ENCODE assay signal across 9 cellular contexts in genomic region chr4:75180790-75181776, GRCh38.
DNase-seq lines count a peak whose midpoint lies in the region; ATAC-seq, FAIRE-seq and TF ChIP-seq lines count a peak whose summit lies in the region.
"Had no signal": no experiment of that assay in that cellular context is flagged by ENCODE, and none has a peak within 500 bp of the region (broad histone marks: within the 10 kb centered on the region; RNA-seq: fewer than 3 reads in every experiment).

No MANE protein-coding gene starts in this region.

- no peaks in the 10 kb centered on the region for H3K9me3 ChIP-seq in OCI-LY7 (ENCODE audit: low read length)

- intact Hi-C loops in OCI-LY7 (cut with micrococcal nuclease; ENCODE audit: unreplicated experiment) = no loop called here

- no peaks in the 10 kb centered on the region for H4K20me1 ChIP-seq in OCI-LY7 (ENCODE audit: insufficient read depth, low read length)

- no peaks in the 10 kb centered on the region for H3K36me3 ChIP-seq in OCI-LY7 (ENCODE audit: insufficient read depth, low read length)
- H3K36me3 ChIP-seq in rectal smooth muscle tissue (ENCODE audit: control insufficient read depth, insufficient read depth, low read length) = no peaks in the 10 kb centered on the region

- no TSS peak for BruUV-seq in OCI-LY7 (replicated peaks; lab: Mats Ljungman, UMichigan)

- CTCF ChIA-PET in OCI-LY7 (lab: Charles Lee; ENCODE audit: unreplicated experiment) = no interaction called here

- no peak for FAIRE-seq in RCC 7860 (lab: Jason Lieb, UNC)

- 0 out of 2 replicates have a peak overlapping the region, but pooled peaks have one; percentile 23 for H3K4me2 ChIP-seq in OCI-LY7 (ENCODE audit: low read length)

- H2AFZ ChIP-seq in OCI-LY7 (ENCODE audit: low read length) = peak overlapping the region; percentile 61

- peak; percentile 22 for DNase-seq in OCI-LY7 (ENCODE audit: low spot score)
- no peak for DNase-seq in NCI-H226
- no peak for DNase-seq in activated CD4-positive, alpha-beta T cell treated with anti-CD3 and anti-CD28 coated beads for 4 hours
- no peak for DNase-seq in RCC 7860 (ENCODE audit: low spot score)
- no peak for DNase-seq in NCI-H510A treated with DMSO at 0.1 percent for 48 hours (lab: John Stamatoyannopoulos, UW)
- DNase-seq: NCI-H187 treated with DMSO at 0.1 percent for 48 hours had no signal

- POLR2A ChIA-PET in OCI-LY7 (lab: Charles Lee) = interaction anchor here (1.2 kb wide), 1 partner anchor 707 kb away, joined by 3 read pairs; no protein-coding TSS in a partner anchor

- no peaks in the 10 kb centered on the region for H3K79me2 ChIP-seq in OCI-LY7 (ENCODE audit: insufficient read depth, low read depth, low read length)

- H3K9me2 ChIP-seq in OCI-LY7 (ENCODE audit: insufficient read depth, low read length) = no peaks in the 10 kb centered on the region

- TF ChIP-seq CTCF in OCI-LY7 (conservative IDR thresholded peaks at IDR 0.05; ENCODE audit: low read length) = no peak

- H3K27me3 ChIP-seq in rectal smooth muscle tissue (ENCODE audit: control insufficient read depth, insufficient read depth, low read length) = no peaks in the 10 kb centered on the region

- H3K4me1 ChIP-seq in OCI-LY7 (ENCODE audit: insufficient read depth, low read length, poor library complexity, severe bottlenecking) = peaks cover 5% of the 10 kb centered on the region
- no peaks in the 10 kb centered on the region for H3K4me1 ChIP-seq in rectal smooth muscle tissue (ENCODE audit: control insufficient read depth, insufficient read depth, low read length)

- H3K9ac ChIP-seq in rectal smooth muscle tissue (ENCODE audit: low read length) = no peak overlapping the region

- H3K27ac ChIP-seq in OCI-LY7 (ENCODE audit: low read depth, low read length, poor library complexity, severe bottlenecking) (no peak overlapping the region), rectal smooth muscle tissue (ENCODE audit: low read depth, low read length) (no peak overlapping the region)

- H3K4me3 ChIP-seq in OCI-LY7 (ENCODE audit: low read depth, low read length, poor library complexity, severe bottlenecking) = no peak overlapping the region
- H3K4me3 ChIP-seq in rectal smooth muscle tissue (ENCODE audit: low read length) = peak overlapping the region; percentile 4

- ATAC-seq in GM18870 (IDR thresholded peaks at IDR 0.05; ENCODE audit: unreplicated experiment) = peak; percentile 87
- ATAC-seq in HG02943 (IDR thresholded peaks at IDR 0.05; ENCODE audit: low read depth, unreplicated experiment) = peak; percentile 85
